In genomic region chr17:21044971-21045370, GRCh38 we compare ENCODE assay signal across 15 cellular contexts. TPM values are rescaled to one million over a fixed set of nuclear protein-coding genes. Genes with fewer than 3 reads are reported as not detected.
DNase-seq lines count a peak whose midpoint lies in the region; ATAC-seq and TF ChIP-seq lines count a peak whose summit lies in the region.
"Had no signal": no experiment of that assay in that cellular context is flagged by ENCODE, and none has a peak within 500 bp of the region (broad histone marks: within the 10 kb centered on the region; RNA-seq: fewer than 3 reads in every experiment).

No MANE protein-coding gene starts in this region.

- H3K4me3 Mint-ChIP-seq in natural killer cell (peak overlapping the region; percentile 61), T-helper 17 cell (no peak overlapping the region), endodermal cell (no peak overlapping the region)
- H3K4me3 Mint-ChIP-seq in natural killer cell treated with Interleukin-12 subunit alpha and Interleukin-12 subunit beta and Interleukin-15 and Interleukin-18, amount 100 ng/mL, for 72 hours, result no peak overlapping the region
- H3K4me3 Mint-ChIP-seq in stimulated activated naive B cell treated with anti-CD40 and anti-IgM and Interleukin-4, amounts not matched to agents 10 μg/mL and 1 μg/mL and 100 μg/mL, for 72 hours, result no peak overlapping the region

- DNase-seq in natural killer cell, result no peak
- no peak for DNase-seq in natural killer cell treated with Interleukin-12 subunit alpha and Interleukin-12 subunit beta and Interleukin-15 and Interleukin-18, amount 100 ng/mL, for 72 hours (ENCODE audit: low spot score)
- no peak for DNase-seq in T-helper 17 cell
- no peak for DNase-seq in endodermal cell
- no peak for DNase-seq in stimulated activated naive B cell treated with anti-CD40 and anti-IgM and Interleukin-4, amounts not matched to agents 10 μg/mL and 1 μg/mL and 100 μg/mL, for 72 hours
- DNase-seq in DMS153 (lab: John Stamatoyannopoulos, UW), result no peak
- no peak for DNase-seq in stimulated activated naive CD4-positive, alpha-beta T cell (lab: John Stamatoyannopoulos, UW)
- DNase-seq: dorsolateral prefrontal cortex; NCI-H187; NK-92 treated with Interleukin-12 subunit alpha and Interleukin-12 subunit beta, amount 100 ng/mL, for 24 hours; stimulated activated CD4-positive, alpha-beta T cell treated with anti-CD3 and anti-CD28 coated beads, Interleukin-12 subunit alpha, Interleukin-12 subunit beta, amount 100 ng/mL, for 4 hours; thyroid gland had no signal

- H3K36me3 Mint-ChIP-seq in natural killer cell, result no peaks in the 10 kb centered on the region
- no peaks in the 10 kb centered on the region for H3K36me3 Mint-ChIP-seq in natural killer cell treated with Interleukin-12 subunit alpha and Interleukin-12 subunit beta and Interleukin-15 and Interleukin-18, amount 100 ng/mL, for 72 hours
- no peaks in the 10 kb centered on the region for H3K36me3 Mint-ChIP-seq in T-helper 17 cell (ENCODE audit: low read depth)
- peaks cover 4% of the 10 kb centered on the region for H3K36me3 Mint-ChIP-seq in endodermal cell (ENCODE audit: low read depth)
- peaks cover 3 to 5% of the 10 kb centered on the region in 2 donors for H3K36me3 Mint-ChIP-seq in stimulated activated naive B cell treated with anti-CD40 and anti-IgM and Interleukin-4, amounts not matched to agents 10 μg/mL and 1 μg/mL and 100 μg/mL, for 72 hours
- H3K36me3 Mint-ChIP-seq: IgD-negative memory B cell had no signal

- 92 to 96% methylated on average over 7 to 9 of the region's 10 CpGs for WGBS in endodermal cell (ENCODE audit: insufficient coverage in 1 of 2, insufficient read length in 1 of 2), 2 experiments

- H3K4me1 Mint-ChIP-seq in natural killer cell, result peaks cover 16 to 27% of the 10 kb centered on the region in 2 donors
- H3K4me1 Mint-ChIP-seq in natural killer cell treated with Interleukin-12 subunit alpha and Interleukin-12 subunit beta and Interleukin-15 and Interleukin-18, amount 100 ng/mL, for 72 hours (ENCODE audit: low read depth in 2 of 2), result peaks cover 21 to 24% of the 10 kb centered on the region in 2 donors
- H3K4me1 Mint-ChIP-seq in T-helper 17 cell, result peaks cover 18% of the 10 kb centered on the region
- peaks cover 15% of the 10 kb centered on the region for H3K4me1 Mint-ChIP-seq in endodermal cell
- H3K4me1 Mint-ChIP-seq in stimulated activated naive B cell treated with anti-CD40 and anti-IgM and Interleukin-4, amounts not matched to agents 10 μg/mL and 1 μg/mL and 100 μg/mL, for 72 hours, result peaks cover 7 to 25% of the 10 kb centered on the region in 2 donors

- no peak overlapping the region for H3K9ac ChIP-seq in endodermal cell (ENCODE audit: extremely low read depth, low read length, poor library complexity, severe bottlenecking)

- no peaks in the 10 kb centered on the region for H3K27me3 ChIP-seq in endodermal cell (ENCODE audit: control insufficient read depth, insufficient read depth, low read length, poor library complexity, severe bottlenecking)
- H3K27me3 ChIP-seq: dorsolateral prefrontal cortex, thyroid gland had no signal

- H3K9me3 Mint-ChIP-seq in natural killer cell (no peaks in the 10 kb centered on the region), endodermal cell (no peaks in the 10 kb centered on the region)
- no peaks in the 10 kb centered on the region for H3K9me3 Mint-ChIP-seq in natural killer cell treated with Interleukin-12 subunit alpha and Interleukin-12 subunit beta and Interleukin-15 and Interleukin-18, amount 100 ng/mL, for 72 hours
- H3K9me3 Mint-ChIP-seq in stimulated activated naive B cell treated with anti-CD40 and anti-IgM and Interleukin-4, amounts not matched to agents 10 μg/mL and 1 μg/mL and 100 μg/mL, for 72 hours, result no peaks in the 10 kb centered on the region
- H3K9me3 Mint-ChIP-seq: IgD-negative memory B cell had no signal

- no peak overlapping the region for H3K27ac ChIP-seq in endodermal cell (ENCODE audit: low read depth, low read length)

- ATAC-seq in natural killer cell (no peak), T-helper 17 cell (no peak), esophagus mucosa (no peak)
- ATAC-seq in natural killer cell treated with Interleukin-12 subunit alpha and Interleukin-12 subunit beta and Interleukin-15 and Interleukin-18, amount 100 ng/mL, for 72 hours, result no peak
- no peak for ATAC-seq in stimulated activated naive B cell treated with anti-CD40 and anti-IgM and Interleukin-4, amounts not matched to agents 10 μg/mL and 1 μg/mL and 100 μg/mL, for 72 hours (replicated peaks)
- ATAC-seq: SK-N-SH treated with all-trans-retinoic acid at 6 μM for 48 hours had no signal

- intact Hi-C loops in natural killer cell (cut with micrococcal nuclease), result loop anchor here (5.0 to 10.0 kb wide), 2 partner anchors 52 to 140 kb away; no protein-coding TSS in a partner anchor

- H3K27ac Mint-ChIP-seq in natural killer cell (no peak overlapping the region), T-helper 17 cell (peak overlapping the region; percentile 86), endodermal cell (peak overlapping the region; percentile 45)
- H3K27ac Mint-ChIP-seq in natural killer cell treated with Interleukin-12 subunit alpha and Interleukin-12 subunit beta and Interleukin-15 and Interleukin-18, amount 100 ng/mL, for 72 hours, result peak overlapping the region in 1 of 2 donors; percentile 79
- peak overlapping the region; percentile 31 for H3K27ac Mint-ChIP-seq in stimulated activated naive B cell treated with anti-CD40 and anti-IgM and Interleukin-4, amounts not matched to agents 10 μg/mL and 1 μg/mL and 100 μg/mL, for 72 hours

- H3K9me3 ChIP-seq in T-helper 17 cell (ENCODE audit: control insufficient read depth, low read length, poor library complexity, severe bottlenecking) (no peaks in the 10 kb centered on the region), endodermal cell (ENCODE audit: control insufficient read depth, low read length) (no peaks in the 10 kb centered on the region)
- H3K9me3 ChIP-seq: thyroid gland had no signal

- peaks cover 6% of the 10 kb centered on the region for H3K4me1 ChIP-seq in endodermal cell (ENCODE audit: control insufficient read depth, insufficient read depth, low read length)

- H3K27me3 Mint-ChIP-seq in natural killer cell (ENCODE audit: low read depth in 2 of 2) (peaks cover 5 to 6% of the 10 kb centered on the region in 2 donors), T-helper 17 cell (peaks cover 11% of the 10 kb centered on the region), endodermal cell (ENCODE audit: insufficient read depth) (no peaks in the 10 kb centered on the region)
- H3K27me3 Mint-ChIP-seq in natural killer cell treated with Interleukin-12 subunit alpha and Interleukin-12 subunit beta and Interleukin-15 and Interleukin-18, amount 100 ng/mL, for 72 hours, result peaks cover 12 to 15% of the 10 kb centered on the region in 2 donors
- peaks cover 0 to 4% of the 10 kb centered on the region in 2 donors for H3K27me3 Mint-ChIP-seq in stimulated activated naive B cell treated with anti-CD40 and anti-IgM and Interleukin-4, amounts not matched to agents 10 μg/mL and 1 μg/mL and 100 μg/mL, for 72 hours
- H3K27me3 Mint-ChIP-seq: IgD-negative memory B cell had no signal

- TF ChIP-seq CTCF in natural killer cell (IDR thresholded peaks at IDR 0.05) (no peak), endodermal cell (conservative IDR thresholded peaks at IDR 0.05) (no peak)

- H3K4me3 ChIP-seq in endodermal cell (ENCODE audit: low read length), result no peak overlapping the region
- H3K4me3 ChIP-seq: thyroid gland had no signal

- H3K36me3 ChIP-seq in endodermal cell (ENCODE audit: control insufficient read depth, insufficient read depth, low read length), result no peaks in the 10 kb centered on the region
- H3K36me3 ChIP-seq: thyroid gland had no signal

RNA-seq across cellular contexts. Expression of gene USP22, which starts 2.2 kb away (rescaled TPM):
- 100 to 1,000 TPM; 121 to 155 (median 140) TPM for total RNA-seq in natural killer cell
- total RNA-seq in natural killer cell treated with Interleukin-12 subunit alpha and Interleukin-12 subunit beta and Interleukin-15 and Interleukin-18, amount 100 ng/mL, for 72 hours, result 100 to 1,000 TPM; 102 to 179 TPM
- total RNA-seq in T-helper 17 cell, result 100 to 1,000 TPM; 158 to 177 TPM
- total RNA-seq in endodermal cell, result 100 to 1,000 TPM; 379 to 396 TPM
- 222 TPM for polyA plus RNA-seq in endodermal cell (2013, experiment 1 of 2)
- polyA plus RNA-seq in endodermal cell (2013, experiment 2 of 2), result 219 TPM
- total RNA-seq in esophagus mucosa, result 93.8 TPM

Comparison
In these comparisons a context has a peak if more than half of its experiments do, and no peak if none do; other contexts are left out.
1. H3K27ac Mint-ChIP-seq: peak in T-helper 17 cell (single experiment), endodermal cell (single experiment) and stimulated activated naive B cell treated with anti-CD40 and anti-IgM and Interleukin-4, amounts not matched to agents 10 μg/mL and 1 μg/mL and 100 μg/mL, for 72 hours (single experiment); none in natural killer cell (0 of 2).